ENCODE assay signal across 8 cellular contexts in genomic region chr17:57004944-57005579, GRCh38. TPM values are rescaled to one million over a fixed set of nuclear protein-coding genes. Genes with fewer than 3 reads are reported as not detected.
DNase-seq lines count a peak whose midpoint lies in the region; ATAC-seq and TF ChIP-seq lines count a peak whose summit lies in the region.

No MANE protein-coding gene starts in this region.

- peaks cover 0 to 5% of the 10 kb centered on the region in 2 experiments for H3K27me3 ChIP-seq in mesenchymal stem cell (ENCODE audit: control insufficient read depth in 1 of 2, insufficient read depth in 1 of 2, low read length in 2 of 2)

- no peaks in the 10 kb centered on the region for H3K9me3 Mint-ChIP-seq in WTC11
- H3K9me3 Mint-ChIP-seq in activated T-cell treated with anti-CD3 and anti-CD28 coated beads, Interleukin-2, amount 50 U/mL, for 24 hours, result no peaks in the 10 kb centered on the region

- H4K91ac ChIP-seq in mesenchymal stem cell (ENCODE audit: low read length), result no peak overlapping the region

- no peak overlapping the region for H3K18ac ChIP-seq in mesenchymal stem cell (ENCODE audit: low read depth in 1 of 2, low read length in 2 of 2)

- H2BK12ac ChIP-seq in mesenchymal stem cell (ENCODE audit: low read length in 2 of 2), result no peak overlapping the region

- no peaks in the 10 kb centered on the region for H3K4me1 ChIP-seq in mesenchymal stem cell (ENCODE audit: control insufficient read depth, insufficient read depth, low read depth, low read length)

- peaks cover 10% of the 10 kb centered on the region for H3K36me3 Mint-ChIP-seq in WTC11
- H3K36me3 Mint-ChIP-seq in activated T-cell treated with anti-CD3 and anti-CD28 coated beads, Interleukin-2, amount 50 U/mL, for 24 hours (ENCODE audit: low read depth), result peaks cover 32% of the 10 kb centered on the region

- H3K23ac ChIP-seq in mesenchymal stem cell (ENCODE audit: low read length in 2 of 2), result no peak overlapping the region

- no peak overlapping the region for H3K27ac ChIP-seq in mesenchymal stem cell (ENCODE audit: low read length, poor library complexity, severe bottlenecking)

- no peak overlapping the region for H3K27ac Mint-ChIP-seq in WTC11
- no peak overlapping the region for H3K27ac Mint-ChIP-seq in activated T-cell treated with anti-CD3 and anti-CD28 coated beads, Interleukin-2, amount 50 U/mL, for 24 hours

- TF ChIP-seq CTCF in GM13977 (IDR thresholded peaks at IDR 0.05; ENCODE audit: extremely low read depth, insufficient read depth, missing control alignments) (peak; percentile 36), WTC11 (IDR thresholded peaks at IDR 0.05) (no peak)

- no peak overlapping the region for H2BK5ac ChIP-seq in mesenchymal stem cell (ENCODE audit: low read depth, low read length, poor library complexity, severe bottlenecking)

- no peaks in the 10 kb centered on the region for H3K27me3 Mint-ChIP-seq in WTC11 (ENCODE audit: low read depth)
- peaks cover 6% of the 10 kb centered on the region for H3K27me3 Mint-ChIP-seq in activated T-cell treated with anti-CD3 and anti-CD28 coated beads, Interleukin-2, amount 50 U/mL, for 24 hours

- H4K8ac ChIP-seq in mesenchymal stem cell (ENCODE audit: low read length), result no peak overlapping the region

- POLR2A ChIA-PET in WTC11 (lab: Charles Lee), result no interaction called here

- no peak overlapping the region for H3K9ac ChIP-seq in mesenchymal stem cell (ENCODE audit: low read length)

- H3K4me1 Mint-ChIP-seq in WTC11, result peaks cover 10% of the 10 kb centered on the region
- H3K4me1 Mint-ChIP-seq in activated T-cell treated with anti-CD3 and anti-CD28 coated beads, Interleukin-2, amount 50 U/mL, for 24 hours (ENCODE audit: low read depth), result peaks cover 5% of the 10 kb centered on the region

- CTCF ChIA-PET in WTC11 (lab: Charles Lee), result interaction anchor here (1.2 kb wide), 1 partner anchor 101 kb away, joined by 5 read pairs; no protein-coding TSS in a partner anchor

- H3K79me1 ChIP-seq in mesenchymal stem cell (replicated peaks; ENCODE audit: low read length, poor library complexity, severe bottlenecking), result no peaks in the 10 kb centered on the region

- H3K4me3 Mint-ChIP-seq in WTC11, result no peak overlapping the region
- H3K4me3 Mint-ChIP-seq in activated T-cell treated with anti-CD3 and anti-CD28 coated beads, Interleukin-2, amount 50 U/mL, for 24 hours, result no peak overlapping the region

- peaks cover 6 to 65% of the 10 kb centered on the region in 2 experiments for H3K36me3 ChIP-seq in mesenchymal stem cell (ENCODE audit: control insufficient read depth in 1 of 2, insufficient read depth in 2 of 2, low read depth in 1 of 2, low read length in 2 of 2)

- H3K9me3 ChIP-seq in mesenchymal stem cell (ENCODE audit: control insufficient read depth, low read length), result no peaks in the 10 kb centered on the region

- in situ Hi-C loops in GM13977 (cut with MboI; ENCODE audit: low pct_unique_long_range_greater_than_20kb, low sequenced_read_pairs, unreplicated experiment), result no loop called here

- no peak overlapping the region for H3K14ac ChIP-seq in mesenchymal stem cell (ENCODE audit: low read length in 2 of 2)

- ATAC-seq in GM21515 (IDR thresholded peaks at IDR 0.05; ENCODE audit: unreplicated experiment) (peak; percentile 87), HG03565 (IDR thresholded peaks at IDR 0.05; ENCODE audit: unreplicated experiment) (peak; percentile 78), WTC11 (peak; percentile 53)

- peak overlapping the region; percentile 14 for H2AFZ ChIP-seq in mesenchymal stem cell (ENCODE audit: low read depth, low read length)

- H2BK15ac ChIP-seq in mesenchymal stem cell (ENCODE audit: low read depth, poor library complexity, severe bottlenecking), result no peak overlapping the region

- 93% methylated on average over 7 of the region's 8 CpGs for WGBS in mesenchymal stem cell

- no peak overlapping the region for H2BK120ac ChIP-seq in mesenchymal stem cell (ENCODE audit: low read depth, low read length)

- no peak overlapping the region for H2AK5ac ChIP-seq in mesenchymal stem cell (ENCODE audit: low read length, severe bottlenecking)

- no peak overlapping the region for H3K4me2 ChIP-seq in mesenchymal stem cell (ENCODE audit: low read length, poor library complexity, severe bottlenecking)

- H3K4ac ChIP-seq in mesenchymal stem cell (ENCODE audit: low read depth in 1 of 2, low read length in 2 of 2), result no peak overlapping the region

- peak; percentile 54 for DNase-seq in GM13977 (ENCODE audit: low spot score)
- no peak for DNase-seq in WTC11 (ENCODE audit: low spot score)
- DNase-seq in mesenchymal stem cell, result no peak
- DNase-seq in activated T-cell treated with anti-CD3 and anti-CD28 coated beads, Interleukin-2, amount 50 U/mL, for 24 hours, result no peak
- DNase-seq in NCI-H128 (lab: John Stamatoyannopoulos, UW; ENCODE audit: unreplicated experiment), result no peak
- DNase-seq in effector CD8-positive, alpha-beta T cell (lab: John Stamatoyannopoulos, UW), result no peak

- no peak overlapping the region for H3K4me3 ChIP-seq in mesenchymal stem cell (ENCODE audit: insufficient read depth in 1 of 2, low read depth in 1 of 2, low read length in 2 of 2)

TF ChIP-seq in WTC11, 78 proteins besides CTCF, POLR2A, EP300 and RAD21:
- TF ChIP-seq, protein P1, sequence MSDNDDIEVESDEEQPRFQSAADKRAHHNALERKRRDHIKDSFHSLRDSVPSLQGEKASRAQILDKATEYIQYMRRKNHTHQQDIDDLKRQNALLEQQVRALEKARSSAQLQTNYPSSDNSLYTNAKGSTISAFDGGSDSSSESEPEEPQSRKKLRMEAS (CRISPR knock-in tag; IDR thresholded peaks at IDR 0.05), result peak; percentile 46; the same call in 1 of the 2 replicates
- TF ChIP-seq E2F4 (CRISPR knock-in tag; IDR thresholded peaks at IDR 0.05; ENCODE audit: borderline replicate concordance, low read depth), result no peak

RNA-seq across cellular contexts. Expression of gene SCPEP1, which starts 27.1 kb away (rescaled TPM):
- total RNA-seq in WTC11 (2021), result 41.3 to 49.3 TPM (median 43.1 TPM) in 3 replicates
- polyA plus RNA-seq in mesenchymal stem cell (2013, experiment 1 of 2), result 73.5 TPM
- polyA plus RNA-seq in mesenchymal stem cell (2013, experiment 2 of 2), result 73.3 TPM

RNA-seq across cellular contexts. Expression of gene COIL, which starts 44.2 kb away (rescaled TPM):
- total RNA-seq in WTC11 (2021), result 22.6 to 23.5 TPM (median 23.4 TPM) in 3 replicates
- 16.4 TPM for polyA plus RNA-seq in mesenchymal stem cell (2013, experiment 1 of 2)
- polyA plus RNA-seq in mesenchymal stem cell (2013, experiment 2 of 2), result 16.8 TPM
